Comparison of ENCODE assay signal across 14 cellular contexts in genomic region chrX:5681159-5681558, GRCh38.
DNase-seq lines count a peak whose midpoint lies in the region; ATAC-seq lines count a peak whose summit lies in the region.
"Had no signal": no experiment of that assay in that cellular context is flagged by ENCODE, and none has a peak within 500 bp of the region (broad histone marks: within the 10 kb centered on the region; RNA-seq: fewer than 3 reads in every experiment).

No MANE protein-coding gene starts in this region.

- peak; percentile 7 for DNase-seq in AG20443 (ENCODE audit: low spot score)
- DNase-seq in NCI-H69 (lab: John Stamatoyannopoulos, UW) = peak; percentile 34
- peak; percentile 0 for DNase-seq in fibroblast of peridontal ligament (ENCODE audit: extremely low read depth)
- no peak for DNase-seq in naive thymus-derived CD8-positive, alpha-beta T cell
- DNase-seq in amniotic stem cell (lab: John Stamatoyannopoulos, UW) = no peak
- no peak for DNase-seq in NCI-H2029 (lab: John Stamatoyannopoulos, UW)
- DNase-seq in activated CD4-positive, alpha-beta T cell treated with anti-CD3 and anti-CD28 coated beads, Interleukin-2, amount 50 U/mL, for 1 hour = no peak
- DNase-seq: activated CD4-positive, alpha-beta T cell treated with anti-CD3 and anti-CD28 coated beads for 4 hours; aorta; COR-L47; gastrocnemius medialis; NCI-H774; nephron progenitor cell had no signal

- POLR2A ChIA-PET in naive thymus-derived CD8-positive, alpha-beta T cell (lab: Charles Lee) = no interaction called here

- H3K9me3 Mint-ChIP-seq in naive thymus-derived CD8-positive, alpha-beta T cell = peaks cover 0 to 13% (median 0%) of the 10 kb centered on the region in 9 donors
- H3K9me3 Mint-ChIP-seq: nephron progenitor cell had no signal

- no peak overlapping the region for H3K27ac Mint-ChIP-seq in naive thymus-derived CD8-positive, alpha-beta T cell

- H3K4me1 Mint-ChIP-seq in naive thymus-derived CD8-positive, alpha-beta T cell = no peaks in the 10 kb centered on the region
- H3K4me1 Mint-ChIP-seq: nephron progenitor cell had no signal

- H3K36me3 Mint-ChIP-seq in naive thymus-derived CD8-positive, alpha-beta T cell = no peaks in the 10 kb centered on the region

- no peak overlapping the region for H3K4me3 Mint-ChIP-seq in naive thymus-derived CD8-positive, alpha-beta T cell
- H3K4me3 Mint-ChIP-seq: nephron progenitor cell had no signal

- peak; percentile 61 for ATAC-seq in GM19463 (IDR thresholded peaks at IDR 0.05; ENCODE audit: unreplicated experiment)
- no peak for ATAC-seq in naive thymus-derived CD8-positive, alpha-beta T cell
- ATAC-seq: gastrocnemius medialis had no signal

- no peaks in the 10 kb centered on the region for H3K27me3 Mint-ChIP-seq in naive thymus-derived CD8-positive, alpha-beta T cell

Comparison
In these comparisons a context has a peak if more than half of its experiments do, and no peak if none do; other contexts are left out.
1. DNase-seq: peak in AG20443 (single experiment), NCI-H69 (single experiment) and fibroblast of peridontal ligament (single experiment); none in naive thymus-derived CD8-positive, alpha-beta T cell (0 of 10), amniotic stem cell (single experiment), NCI-H2029 (single experiment) and activated CD4-positive, alpha-beta T cell treated with anti-CD3 and anti-CD28 coated beads, Interleukin-2, amount 50 U/mL, for 1 hour (single experiment).